In the genomic region with DNA sequence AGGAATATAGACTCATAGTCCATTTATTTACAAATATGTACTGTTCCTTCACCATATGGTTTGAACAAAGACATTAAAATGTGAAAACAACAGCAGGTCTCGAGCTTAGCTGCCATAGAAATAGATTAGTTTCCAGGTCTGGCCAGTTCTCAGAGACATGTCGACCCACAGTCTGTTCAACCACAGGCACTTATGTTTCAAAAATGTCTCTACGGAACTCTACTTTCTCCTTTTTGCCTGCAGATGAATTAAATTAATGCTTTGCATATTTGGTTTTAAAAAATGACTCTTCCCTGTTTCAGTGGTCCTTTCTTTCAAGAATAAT, we compare ENCODE assay signal across 18 cellular contexts.
DNase-seq lines count a peak whose midpoint lies in the region; ATAC-seq and TF ChIP-seq lines count a peak whose summit lies in the region.
"Had no signal": no experiment of that assay in that cellular context is flagged by ENCODE, and none has a peak within 500 bp of the region (broad histone marks: within the 10 kb centered on the region; RNA-seq: fewer than 3 reads in every experiment).

No MANE protein-coding gene starts in this region.

- intact Hi-C loops in activated CD4-positive, alpha-beta memory T cell treated with anti-CD3 and anti-CD28 coated beads for 36 hours (cut with micrococcal nuclease): no loop called here

- H3K9me3 ChIP-seq in SK-N-MC (ENCODE audit: low read depth, low read length): no peaks in the 10 kb centered on the region

- ATAC-seq in GM18861 (IDR thresholded peaks at IDR 0.05; ENCODE audit: unreplicated experiment) (peak; percentile 3), SK-N-SH treated with all-trans-retinoic acid at 6 μM for 48 hours (no peak)
- ATAC-seq: Panc1 had no signal

- H3K9me3 Mint-ChIP-seq in activated CD4-positive, alpha-beta memory T cell treated with anti-CD3 and anti-CD28 coated beads for 36 hours: no peaks in the 10 kb centered on the region
- H3K9me3 Mint-ChIP-seq: T-helper 1 cell treated with Interleukin-12 subunit alpha and Interleukin-12 subunit beta and Interleukin-4 antibody, amounts not matched to agents 30 μg/mL and 1 μg/mL, for 36 hours had no signal

- H3K4me3 Mint-ChIP-seq in activated CD4-positive, alpha-beta memory T cell treated with anti-CD3 and anti-CD28 coated beads for 36 hours: no peak overlapping the region
- H3K4me3 Mint-ChIP-seq: CD4-positive, CD25-positive, alpha-beta regulatory T cell; IgD-negative memory B cell; T-helper 1 cell treated with Interleukin-12 subunit alpha and Interleukin-12 subunit beta and Interleukin-4 antibody, amounts not matched to agents 30 μg/mL and 1 μg/mL, for 36 hours had no signal

- POLR2A ChIA-PET in activated CD4-positive, alpha-beta memory T cell treated with anti-CD3 and anti-CD28 coated beads for 36 hours (lab: Charles Lee): no interaction called here

- H3K27me3 Mint-ChIP-seq in activated CD4-positive, alpha-beta memory T cell treated with anti-CD3 and anti-CD28 coated beads for 36 hours: no peaks in the 10 kb centered on the region
- H3K27me3 Mint-ChIP-seq: CD4-positive, CD25-positive, alpha-beta regulatory T cell; IgD-negative memory B cell had no signal

- H3K36me3 ChIP-seq in SK-N-MC (ENCODE audit: insufficient read depth, low read length): no peaks in the 10 kb centered on the region

- H3K36me3 Mint-ChIP-seq in activated CD4-positive, alpha-beta memory T cell treated with anti-CD3 and anti-CD28 coated beads for 36 hours: no peaks in the 10 kb centered on the region
- H3K36me3 Mint-ChIP-seq: CD4-positive, CD25-positive, alpha-beta regulatory T cell; IgD-negative memory B cell had no signal

- no peak overlapping the region for H3K27ac Mint-ChIP-seq in activated CD4-positive, alpha-beta memory T cell treated with anti-CD3 and anti-CD28 coated beads for 36 hours
- H3K27ac Mint-ChIP-seq: CD4-positive, CD25-positive, alpha-beta regulatory T cell; IgD-negative memory B cell; T-helper 1 cell treated with Interleukin-12 subunit alpha and Interleukin-12 subunit beta and Interleukin-4 antibody, amounts not matched to agents 30 μg/mL and 1 μg/mL, for 36 hours had no signal

- peak overlapping the region; percentile 6; the same call in 1 of the 2 replicates for H3K4me3 ChIP-seq in SK-N-MC

- no peaks in the 10 kb centered on the region for H3K4me1 Mint-ChIP-seq in activated CD4-positive, alpha-beta memory T cell treated with anti-CD3 and anti-CD28 coated beads for 36 hours (ENCODE audit: low read depth)
- H3K4me1 Mint-ChIP-seq: CD4-positive, CD25-positive, alpha-beta regulatory T cell had no signal

- no peak overlapping the region for H3K9ac ChIP-seq in SK-N-MC (ENCODE audit: insufficient read length)

- H3K27ac ChIP-seq in SK-N-MC: peak overlapping the region; percentile 69

- CTCF ChIA-PET in activated CD4-positive, alpha-beta memory T cell treated with anti-CD3 and anti-CD28 coated beads for 36 hours (lab: Charles Lee): no interaction called here

- DNase-seq in NCI-H2171 (lab: John Stamatoyannopoulos, UW): peak; percentile 20
- no peak for DNase-seq in SK-N-MC (ENCODE audit: low read depth, low spot score)
- peak; percentile 54 for DNase-seq in cerebellum (ENCODE audit: low spot score)
- no peak for DNase-seq in activated CD4-positive, alpha-beta memory T cell treated with anti-CD3 and anti-CD28 coated beads for 36 hours
- DNase-seq in SKM-1 (lab: John Stamatoyannopoulos, UW; ENCODE audit: unreplicated experiment): no peak
- no peak for DNase-seq in DMS153 (lab: John Stamatoyannopoulos, UW)
- DNase-seq: CD4-positive, CD25-positive, alpha-beta regulatory T cell; GF-D8; Karpas-422; NCI-H187 treated with DMSO at 0.1 percent for 48 hours; NCI-H446; NK-92 treated with Interleukin-12 subunit alpha and Interleukin-12 subunit beta, amount 100 ng/mL, for 24 hours; SIG-M5 had no signal

TF ChIP-seq in SK-N-SH treated with all-trans-retinoic acid at 6 μM for 48 hours, 23 proteins besides CTCF, POLR2A, EP300 and RAD21:
- no peak for TF ChIP-seq ISL1 (CRISPR knock-in tag; IDR thresholded peaks at IDR 0.05)
- no peak for TF ChIP-seq CSDC2 (CRISPR knock-in tag; IDR thresholded peaks at IDR 0.05)
- TF ChIP-seq ZNF70 (CRISPR knock-in tag; IDR thresholded peaks at IDR 0.05): no peak
- TF ChIP-seq RARB (CRISPR knock-in tag; IDR thresholded peaks at IDR 0.05): no peak
- TF ChIP-seq, protein P1, sequence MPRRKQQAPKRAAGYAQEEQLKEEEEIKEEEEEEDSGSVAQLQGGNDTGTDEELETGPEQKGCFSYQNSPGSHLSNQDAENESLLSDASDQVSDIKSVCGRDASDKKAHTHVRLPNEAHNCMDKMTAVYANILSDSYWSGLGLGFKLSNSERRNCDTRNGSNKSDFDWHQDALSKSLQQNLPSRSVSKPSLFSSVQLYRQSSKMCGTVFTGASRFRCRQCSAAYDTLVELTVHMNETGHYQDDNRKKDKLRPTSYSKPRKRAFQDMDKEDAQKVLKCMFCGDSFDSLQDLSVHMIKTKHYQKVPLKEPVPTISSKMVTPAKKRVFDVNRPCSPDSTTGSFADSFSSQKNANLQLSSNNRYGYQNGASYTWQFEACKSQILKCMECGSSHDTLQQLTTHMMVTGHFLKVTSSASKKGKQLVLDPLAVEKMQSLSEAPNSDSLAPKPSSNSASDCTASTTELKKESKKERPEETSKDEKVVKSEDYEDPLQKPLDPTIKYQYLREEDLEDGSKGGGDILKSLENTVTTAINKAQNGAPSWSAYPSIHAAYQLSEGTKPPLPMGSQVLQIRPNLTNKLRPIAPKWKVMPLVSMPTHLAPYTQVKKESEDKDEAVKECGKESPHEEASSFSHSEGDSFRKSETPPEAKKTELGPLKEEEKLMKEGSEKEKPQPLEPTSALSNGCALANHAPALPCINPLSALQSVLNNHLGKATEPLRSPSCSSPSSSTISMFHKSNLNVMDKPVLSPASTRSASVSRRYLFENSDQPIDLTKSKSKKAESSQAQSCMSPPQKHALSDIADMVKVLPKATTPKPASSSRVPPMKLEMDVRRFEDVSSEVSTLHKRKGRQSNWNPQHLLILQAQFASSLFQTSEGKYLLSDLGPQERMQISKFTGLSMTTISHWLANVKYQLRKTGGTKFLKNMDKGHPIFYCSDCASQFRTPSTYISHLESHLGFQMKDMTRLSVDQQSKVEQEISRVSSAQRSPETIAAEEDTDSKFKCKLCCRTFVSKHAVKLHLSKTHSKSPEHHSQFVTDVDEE (CRISPR knock-in tag; IDR thresholded peaks at IDR 0.05): no peak
- TF ChIP-seq GLIS3 (CRISPR knock-in tag; IDR thresholded peaks at IDR 0.05): no peak
- TF ChIP-seq, protein P2, sequence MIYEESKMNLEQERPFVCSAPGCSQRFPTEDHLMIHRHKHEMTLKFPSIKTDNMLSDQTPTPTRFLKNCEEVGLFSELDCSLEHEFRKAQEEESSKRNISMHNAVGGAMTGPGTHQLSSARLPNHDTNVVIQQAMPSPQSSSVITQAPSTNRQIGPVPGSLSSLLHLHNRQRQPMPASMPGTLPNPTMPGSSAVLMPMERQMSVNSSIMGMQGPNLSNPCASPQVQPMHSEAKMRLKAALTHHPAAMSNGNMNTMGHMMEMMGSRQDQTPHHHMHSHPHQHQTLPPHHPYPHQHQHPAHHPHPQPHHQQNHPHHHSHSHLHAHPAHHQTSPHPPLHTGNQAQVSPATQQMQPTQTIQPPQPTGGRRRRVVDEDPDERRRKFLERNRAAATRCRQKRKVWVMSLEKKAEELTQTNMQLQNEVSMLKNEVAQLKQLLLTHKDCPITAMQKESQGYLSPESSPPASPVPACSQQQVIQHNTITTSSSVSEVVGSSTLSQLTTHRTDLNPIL (CRISPR knock-in tag; IDR thresholded peaks at IDR 0.05; ENCODE audit: low read depth): no peak
- TF ChIP-seq TOX (CRISPR knock-in tag; IDR thresholded peaks at IDR 0.05; ENCODE audit: borderline replicate concordance): no peak
- TF ChIP-seq, protein P3, sequence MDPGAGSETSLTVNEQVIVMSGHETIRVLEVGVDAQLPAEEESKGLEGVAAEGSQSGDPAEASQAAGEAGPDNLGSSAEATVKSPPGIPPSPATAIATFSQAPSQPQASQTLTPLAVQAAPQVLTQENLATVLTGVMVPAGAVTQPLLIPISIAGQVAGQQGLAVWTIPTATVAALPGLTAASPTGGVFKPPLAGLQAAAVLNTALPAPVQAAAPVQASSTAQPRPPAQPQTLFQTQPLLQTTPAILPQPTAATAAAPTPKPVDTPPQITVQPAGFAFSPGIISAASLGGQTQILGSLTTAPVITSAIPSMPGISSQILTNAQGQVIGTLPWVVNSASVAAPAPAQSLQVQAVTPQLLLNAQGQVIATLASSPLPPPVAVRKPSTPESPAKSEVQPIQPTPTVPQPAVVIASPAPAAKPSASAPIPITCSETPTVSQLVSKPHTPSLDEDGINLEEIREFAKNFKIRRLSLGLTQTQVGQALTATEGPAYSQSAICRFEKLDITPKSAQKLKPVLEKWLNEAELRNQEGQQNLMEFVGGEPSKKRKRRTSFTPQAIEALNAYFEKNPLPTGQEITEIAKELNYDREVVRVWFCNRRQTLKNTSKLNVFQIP (CRISPR knock-in tag; IDR thresholded peaks at IDR 0.05; ENCODE audit: borderline replicate concordance, low read depth): no peak
- TF ChIP-seq, protein P4, sequence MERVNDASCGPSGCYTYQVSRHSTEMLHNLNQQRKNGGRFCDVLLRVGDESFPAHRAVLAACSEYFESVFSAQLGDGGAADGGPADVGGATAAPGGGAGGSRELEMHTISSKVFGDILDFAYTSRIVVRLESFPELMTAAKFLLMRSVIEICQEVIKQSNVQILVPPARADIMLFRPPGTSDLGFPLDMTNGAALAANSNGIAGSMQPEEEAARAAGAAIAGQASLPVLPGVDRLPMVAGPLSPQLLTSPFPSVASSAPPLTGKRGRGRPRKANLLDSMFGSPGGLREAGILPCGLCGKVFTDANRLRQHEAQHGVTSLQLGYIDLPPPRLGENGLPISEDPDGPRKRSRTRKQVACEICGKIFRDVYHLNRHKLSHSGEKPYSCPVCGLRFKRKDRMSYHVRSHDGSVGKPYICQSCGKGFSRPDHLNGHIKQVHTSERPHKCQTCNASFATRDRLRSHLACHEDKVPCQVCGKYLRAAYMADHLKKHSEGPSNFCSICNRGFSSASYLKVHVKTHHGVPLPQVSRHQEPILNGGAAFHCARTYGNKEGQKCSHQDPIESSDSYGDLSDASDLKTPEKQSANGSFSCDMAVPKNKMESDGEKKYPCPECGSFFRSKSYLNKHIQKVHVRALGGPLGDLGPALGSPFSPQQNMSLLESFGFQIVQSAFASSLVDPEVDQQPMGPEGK (CRISPR knock-in tag; IDR thresholded peaks at IDR 0.05; ENCODE audit: borderline replicate concordance): no peak
TF ChIP-seq in SK-N-SH treated with all-trans-retinoic acid at 6 μM for 48 hours: peak in this region for 0.

Comparison
In these comparisons a context has a peak if more than half of its experiments do, and no peak if none do; other contexts are left out.
1. DNase-seq: peak in NCI-H2171 (single experiment) and cerebellum (single experiment); none in SK-N-MC (single experiment), activated CD4-positive, alpha-beta memory T cell treated with anti-CD3 and anti-CD28 coated beads for 36 hours (single experiment), SKM-1 (single experiment) and DMS153 (single experiment).